17 cellular contexts compared by ENCODE assay signal in genomic region chr16:73308776-73309175, GRCh38.
DNase-seq lines count a peak whose midpoint lies in the region; TF ChIP-seq lines count a peak whose summit lies in the region.
"Had no signal": no experiment of that assay in that cellular context is flagged by ENCODE, and none has a peak within 500 bp of the region (broad histone marks: within the 10 kb centered on the region; RNA-seq: fewer than 3 reads in every experiment).

No MANE protein-coding gene starts in this region.

- no peak for TF ChIP-seq POLR2A in esophagus muscularis mucosa (IDR thresholded peaks at IDR 0.05; ENCODE audit: low read depth)

- H3K4me3 ChIP-seq in esophagus muscularis mucosa: no peak overlapping the region
- H3K4me3 ChIP-seq: A549; BLaER1 treated with 17β-estradiol and CSF1 and Interleukin-3, amounts not matched to agents 10 nM and 100 nM had no signal

- intact Hi-C loops in dendritic cell treated with granulocyte-macrophage colony-stimulating factor and Interleukin-4, amounts not matched to agents 40 ng/mL and 50 ng/mL, for 4 days (cut with micrococcal nuclease): no loop called here
- intact Hi-C loops in esophagus muscularis mucosa (cut with DNase I): no loop called here

- no peaks in the 10 kb centered on the region for H3K9me3 ChIP-seq in esophagus muscularis mucosa
- H3K9me3 ChIP-seq: A549, Caco-2 had no signal

- peak overlapping the region; percentile 47 for H3K27ac Mint-ChIP-seq in dendritic cell treated with granulocyte-macrophage colony-stimulating factor and Interleukin-4, amounts not matched to agents 40 ng/mL and 50 ng/mL, for 4 days
- H3K27ac Mint-ChIP-seq: B cell; CD4-positive, alpha-beta memory T cell; CD4-positive, CD25-positive, alpha-beta regulatory T cell had no signal

- H3K27me3 Mint-ChIP-seq in dendritic cell treated with granulocyte-macrophage colony-stimulating factor and Interleukin-4, amounts not matched to agents 40 ng/mL and 50 ng/mL, for 4 days: no peaks in the 10 kb centered on the region
- H3K27me3 Mint-ChIP-seq: B cell; CD4-positive, alpha-beta memory T cell; CD4-positive, CD25-positive, alpha-beta regulatory T cell had no signal

- peaks cover 9% of the 10 kb centered on the region for H3K9me3 Mint-ChIP-seq in dendritic cell treated with granulocyte-macrophage colony-stimulating factor and Interleukin-4, amounts not matched to agents 40 ng/mL and 50 ng/mL, for 4 days

- peak; percentile 51 for DNase-seq in CD1c-positive myeloid dendritic cell (ENCODE audit: extremely low spot score)
- peak; percentile 45 for DNase-seq in pons (ENCODE audit: low spot score)
- DNase-seq in RPMI8226: no peak
- no peak for DNase-seq in esophagus muscularis mucosa (ENCODE audit: extremely low spot score)
- DNase-seq: AML-193; Caco-2; Calu3; CD4-positive, alpha-beta memory T cell; CD4-positive, CD25-positive, alpha-beta regulatory T cell; DMS79 treated with DMSO at 0.1 percent for 48 hours; GF-D8 had no signal

- H3K36me3 ChIP-seq in esophagus muscularis mucosa: no peaks in the 10 kb centered on the region
- H3K36me3 ChIP-seq: BLaER1 treated with 17β-estradiol and CSF1 and Interleukin-3, amounts not matched to agents 10 nM and 100 nM had no signal

- no peak overlapping the region for H3K4me3 Mint-ChIP-seq in dendritic cell treated with granulocyte-macrophage colony-stimulating factor and Interleukin-4, amounts not matched to agents 40 ng/mL and 50 ng/mL, for 4 days
- H3K4me3 Mint-ChIP-seq: B cell; CD4-positive, alpha-beta memory T cell; CD4-positive, CD25-positive, alpha-beta regulatory T cell had no signal

- no peaks in the 10 kb centered on the region for H3K27me3 ChIP-seq in esophagus muscularis mucosa
- H3K27me3 ChIP-seq: BLaER1 treated with 17β-estradiol and CSF1 and Interleukin-3, amounts not matched to agents 10 nM and 100 nM had no signal

- H3K4me1 Mint-ChIP-seq in dendritic cell treated with granulocyte-macrophage colony-stimulating factor and Interleukin-4, amounts not matched to agents 40 ng/mL and 50 ng/mL, for 4 days (ENCODE audit: low read depth): peaks cover 7% of the 10 kb centered on the region
- H3K4me1 Mint-ChIP-seq: CD4-positive, alpha-beta memory T cell; CD4-positive, CD25-positive, alpha-beta regulatory T cell had no signal

- no peak for TF ChIP-seq CTCF in esophagus muscularis mucosa (IDR thresholded peaks at IDR 0.05)

- H3K36me3 Mint-ChIP-seq in dendritic cell treated with granulocyte-macrophage colony-stimulating factor and Interleukin-4, amounts not matched to agents 40 ng/mL and 50 ng/mL, for 4 days (ENCODE audit: low read depth): no peaks in the 10 kb centered on the region
- H3K36me3 Mint-ChIP-seq: CD4-positive, alpha-beta memory T cell; CD4-positive, CD25-positive, alpha-beta regulatory T cell had no signal

- no peak overlapping the region for H3K27ac ChIP-seq in esophagus muscularis mucosa (replicated peaks in 1 of 4)
- H3K27ac ChIP-seq: 22Rv1; A549; BLaER1 treated with 17β-estradiol and CSF1 and Interleukin-3, amounts not matched to agents 10 nM and 100 nM; C4-2B had no signal

- no peak for TF ChIP-seq EP300 in esophagus muscularis mucosa (IDR thresholded peaks at IDR 0.05)

- H3K4me1 ChIP-seq in esophagus muscularis mucosa: no peaks in the 10 kb centered on the region
- H3K4me1 ChIP-seq: A549, Caco-2 had no signal

Comparison
In these comparisons a context has a peak if more than half of its experiments do, and no peak if none do; other contexts are left out.
1. DNase-seq: peak in CD1c-positive myeloid dendritic cell (single experiment) and pons (single experiment); none in RPMI8226 (single experiment) and esophagus muscularis mucosa (single experiment).